Comparison of ENCODE assay signal across 11 cellular contexts in the genomic region with DNA sequence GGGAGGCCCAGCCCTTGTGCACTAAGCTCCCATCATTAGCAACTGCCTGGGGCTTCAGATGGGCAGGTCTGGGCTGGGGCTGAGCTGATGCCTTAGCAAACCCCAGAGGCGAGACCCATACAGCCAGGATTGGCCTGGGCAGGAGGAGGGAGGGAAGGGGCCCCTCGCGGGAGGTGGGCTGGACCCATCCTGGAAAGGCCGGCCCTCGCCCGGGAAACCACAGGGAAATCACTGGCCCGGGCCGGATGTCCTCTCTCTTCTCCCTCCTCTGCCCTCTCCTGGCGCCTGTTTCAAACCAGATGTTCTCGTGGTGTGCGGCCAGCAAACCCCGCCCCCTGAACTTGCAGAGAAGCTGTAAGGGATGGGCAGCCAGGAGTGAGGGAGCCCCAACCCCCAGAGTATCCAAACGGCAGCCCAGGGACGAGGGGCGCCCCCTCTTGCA. TPM values are rescaled to one million over a fixed set of nuclear protein-coding genes. Genes with fewer than 3 reads are reported as not detected.
DNase-seq lines count a peak whose midpoint lies in the region; ATAC-seq and TF ChIP-seq lines count a peak whose summit lies in the region.
"Had no signal": no experiment of that assay in that cellular context is flagged by ENCODE, and none has a peak within 500 bp of the region (broad histone marks: within the 10 kb centered on the region; RNA-seq: fewer than 3 reads in every experiment).

No MANE protein-coding gene starts in this region.

- no peak for TF ChIP-seq CTCF in uterus (IDR thresholded peaks at IDR 0.05)

- H3K27ac Mint-ChIP-seq in activated CD4-positive, alpha-beta T cell treated with anti-CD3 and anti-CD28 coated beads, Interleukin-2, amount 10 ng/mL, durations not matched to agents 24 days and 14 days: no peak overlapping the region
- H3K27ac Mint-ChIP-seq: activated CD4-positive, alpha-beta memory T cell treated with anti-CD3 and anti-CD28 coated beads, Interleukin-2, amount 10 ng/mL, durations not matched to agents 7 days and 5 days; CD4-positive, CD25-positive, alpha-beta regulatory T cell had no signal

- H3K9me3 ChIP-seq in uterus: no peaks in the 10 kb centered on the region

- H3K36me3 ChIP-seq in uterus: no peaks in the 10 kb centered on the region

- no peaks in the 10 kb centered on the region for H3K27me3 ChIP-seq in uterus

- no peak overlapping the region for H3K27ac ChIP-seq in uterus

- no peak for TF ChIP-seq POLR2A in uterus (IDR thresholded peaks at IDR 0.05)

- no peak overlapping the region for H3K4me3 Mint-ChIP-seq in activated CD4-positive, alpha-beta T cell treated with anti-CD3 and anti-CD28 coated beads, Interleukin-2, amount 10 ng/mL, durations not matched to agents 24 days and 14 days
- H3K4me3 Mint-ChIP-seq: activated CD4-positive, alpha-beta memory T cell treated with anti-CD3 and anti-CD28 coated beads, Interleukin-2, amount 10 ng/mL, durations not matched to agents 7 days and 5 days; CD4-positive, CD25-positive, alpha-beta regulatory T cell had no signal

- no peak overlapping the region for H3K4me3 ChIP-seq in uterus

- no peak for ATAC-seq in GM18909 (IDR thresholded peaks at IDR 0.05; ENCODE audit: poor library complexity, unreplicated experiment)

- H3K36me3 Mint-ChIP-seq in activated CD4-positive, alpha-beta T cell treated with anti-CD3 and anti-CD28 coated beads, Interleukin-2, amount 10 ng/mL, durations not matched to agents 24 days and 14 days (ENCODE audit: low read depth): no peaks in the 10 kb centered on the region
- H3K36me3 Mint-ChIP-seq: CD4-positive, CD25-positive, alpha-beta regulatory T cell had no signal

- H3K4me1 Mint-ChIP-seq in activated CD4-positive, alpha-beta T cell treated with anti-CD3 and anti-CD28 coated beads, Interleukin-2, amount 10 ng/mL, durations not matched to agents 24 days and 14 days: no peaks in the 10 kb centered on the region
- H3K4me1 Mint-ChIP-seq: activated CD4-positive, alpha-beta memory T cell treated with anti-CD3 and anti-CD28 coated beads, Interleukin-2, amount 10 ng/mL, durations not matched to agents 7 days and 5 days; CD4-positive, CD25-positive, alpha-beta regulatory T cell had no signal

- DNase-seq in NCI-H82 (lab: John Stamatoyannopoulos, UW) (peak; percentile 31), NCI-H82 treated with DMSO at 0.1 percent for 48 hours (lab: John Stamatoyannopoulos, UW; ENCODE audit: unreplicated experiment) (no peak), amniotic epithelial cell (ENCODE audit: low read depth) (peak; percentile 74), iris pigment epithelial cell (ENCODE audit: low read depth) (peak; percentile 66), uterus (peak; percentile 53 to 71), NCI-H1105 treated with DMSO at 0.1 percent for 48 hours (lab: John Stamatoyannopoulos, UW) (no peak)
- DNase-seq in activated CD4-positive, alpha-beta T cell treated with anti-CD3 and anti-CD28 coated beads, Interleukin-2, amount 10 ng/mL, durations not matched to agents 24 days and 14 days: no peak
- DNase-seq: activated CD4-positive, alpha-beta memory T cell treated with anti-CD3 and anti-CD28 coated beads, Interleukin-2, amount 10 ng/mL, durations not matched to agents 7 days and 5 days; CD4-positive, CD25-positive, alpha-beta regulatory T cell; stimulated activated CD4-positive, alpha-beta T cell treated with anti-CD3 and anti-CD28 coated beads, Interleukin-12 subunit alpha, Interleukin-12 subunit beta, amount 100 ng/mL, for 4 hours had no signal

- H3K4me1 ChIP-seq in uterus: no peaks in the 10 kb centered on the region

- intact Hi-C loops in uterus (cut with DNase I; ENCODE audit: low total_unique reads): no loop called here
- intact Hi-C loops in activated CD4-positive, alpha-beta T cell treated with anti-CD3 and anti-CD28 coated beads, Interleukin-2, amount 10 ng/mL, durations not matched to agents 24 days and 14 days (cut with micrococcal nuclease): no loop called here

- no peaks in the 10 kb centered on the region for H3K27me3 Mint-ChIP-seq in activated CD4-positive, alpha-beta T cell treated with anti-CD3 and anti-CD28 coated beads, Interleukin-2, amount 10 ng/mL, durations not matched to agents 24 days and 14 days
- H3K27me3 Mint-ChIP-seq: activated CD4-positive, alpha-beta memory T cell treated with anti-CD3 and anti-CD28 coated beads, Interleukin-2, amount 10 ng/mL, durations not matched to agents 7 days and 5 days; CD4-positive, CD25-positive, alpha-beta regulatory T cell had no signal

- no peaks in the 10 kb centered on the region for H3K9me3 Mint-ChIP-seq in activated CD4-positive, alpha-beta T cell treated with anti-CD3 and anti-CD28 coated beads, Interleukin-2, amount 10 ng/mL, durations not matched to agents 24 days and 14 days
- H3K9me3 Mint-ChIP-seq: activated CD4-positive, alpha-beta memory T cell treated with anti-CD3 and anti-CD28 coated beads, Interleukin-2, amount 10 ng/mL, durations not matched to agents 7 days and 5 days had no signal

RNA-seq across cellular contexts. Expression of gene TMEM255B, which starts 43.1 kb away (rescaled TPM):
- total RNA-seq in uterus: 100 to 1,000 TPM in 1 of 4 donors, 10 to 100 TPM in 2, 1 to 10 TPM in 1; 1.8 to 143 (median 33.2) TPM
- 2.0 and 2.4 TPM in 2 replicates for total RNA-seq in activated CD4-positive, alpha-beta T cell treated with anti-CD3 and anti-CD28 coated beads, Interleukin-2, amount 10 ng/mL, durations not matched to agents 24 days and 14 days

Comparison
In these comparisons a context has a peak if more than half of its experiments do, and no peak if none do; other contexts are left out.
1. DNase-seq: peak in NCI-H82 (single experiment), amniotic epithelial cell (single experiment), iris pigment epithelial cell (single experiment) and uterus (2 of 2); none in NCI-H82 treated with DMSO at 0.1 percent for 48 hours (single experiment), activated CD4-positive, alpha-beta T cell treated with anti-CD3 and anti-CD28 coated beads, Interleukin-2, amount 10 ng/mL, durations not matched to agents 24 days and 14 days (single experiment) and NCI-H1105 treated with DMSO at 0.1 percent for 48 hours (single experiment).